ENCODE assay signal across 8 cellular contexts in genomic region chr12:33438890-33439586, GRCh38. TPM values are rescaled to one million over a fixed set of nuclear protein-coding genes. Genes with fewer than 3 reads are reported as not detected.
DNase-seq lines count a peak whose midpoint lies in the region; ATAC-seq, FAIRE-seq and TF ChIP-seq lines count a peak whose summit lies in the region.

No MANE protein-coding gene starts in this region.

- peaks cover 0 to 8% (median 4%) of the 10 kb centered on the region in 7 donors for H3K4me1 Mint-ChIP-seq in naive thymus-derived CD4-positive, alpha-beta T cell

- H3K27me3 ChIP-seq in esophagus (ENCODE audit: control insufficient read depth in 1 of 2, insufficient read depth in 2 of 2, low read length in 2 of 2), result peaks cover 0 to 3% of the 10 kb centered on the region in 2 donors
- no peaks in the 10 kb centered on the region for H3K27me3 ChIP-seq in naive thymus-derived CD4-positive, alpha-beta T cell (ENCODE audit: control insufficient read depth in 2 of 2, insufficient read depth in 2 of 2, low read length in 2 of 2)

- no peak for ATAC-seq in naive thymus-derived CD4-positive, alpha-beta T cell
- ATAC-seq in HG03108 (IDR thresholded peaks at IDR 0.05; ENCODE audit: unreplicated experiment) (no peak), GM18861 (IDR thresholded peaks at IDR 0.05; ENCODE audit: unreplicated experiment) (no peak), GM21576 (IDR thresholded peaks at IDR 0.05; ENCODE audit: unreplicated experiment) (no peak)

- no peaks in the 10 kb centered on the region for H3K36me3 Mint-ChIP-seq in naive thymus-derived CD4-positive, alpha-beta T cell

- H3K27ac Mint-ChIP-seq in naive thymus-derived CD4-positive, alpha-beta T cell, result no peak overlapping the region

- peaks cover 0 to 7% (median 2%) of the 10 kb centered on the region in 11 donors for H3K9me3 Mint-ChIP-seq in naive thymus-derived CD4-positive, alpha-beta T cell

- H3K9me3 ChIP-seq in esophagus (ENCODE audit: control insufficient read depth in 2 of 2, insufficient read depth in 1 of 2, low read depth in 1 of 2, low read length in 1 of 2), result no peaks in the 10 kb centered on the region
- no peaks in the 10 kb centered on the region for H3K9me3 ChIP-seq in naive thymus-derived CD4-positive, alpha-beta T cell (ENCODE audit: control insufficient read depth in 2 of 3, low read length in 3 of 3)

- no peak overlapping the region for H3K27ac ChIP-seq in esophagus (ENCODE audit: low read depth in 2 of 2, low read length in 1 of 2)
- H3K27ac ChIP-seq in naive thymus-derived CD4-positive, alpha-beta T cell (ENCODE audit: low read depth, low read length), result no peak overlapping the region

- POLR2A ChIA-PET in naive thymus-derived CD4-positive, alpha-beta T cell (lab: Charles Lee), result no interaction called here

- H3K36me3 ChIP-seq in esophagus (ENCODE audit: control insufficient read depth in 2 of 2, insufficient read depth in 2 of 2, low read length in 1 of 2), result no peaks in the 10 kb centered on the region
- H3K36me3 ChIP-seq in naive thymus-derived CD4-positive, alpha-beta T cell (ENCODE audit: control insufficient read depth in 2 of 3, insufficient read depth in 3 of 3, low read length in 3 of 3), result no peaks in the 10 kb centered on the region

- H3K4me3 ChIP-seq in esophagus (ENCODE audit: low read depth in 1 of 2, low read length in 2 of 2), result peak overlapping the region; percentile 57 to 79
- H3K4me3 ChIP-seq in naive thymus-derived CD4-positive, alpha-beta T cell (ENCODE audit: low read length), result no peak overlapping the region

- H3K27me3 Mint-ChIP-seq in naive thymus-derived CD4-positive, alpha-beta T cell, result peaks cover 36 to 47% (median 40%) of the 10 kb centered on the region in 5 donors

- DNase-seq in D721Med (ENCODE audit: insufficient read length, low spot score), result peak; percentile 27
- DNase-seq in NCI-H226, result peak; percentile 35
- no peak for DNase-seq in naive thymus-derived CD4-positive, alpha-beta T cell
- no peak for DNase-seq in EL

- no peak for TF ChIP-seq CTCF in D721Med (IDR thresholded peaks at IDR 0.05; ENCODE audit: insufficient read depth, missing control alignments)

- CTCF ChIA-PET in naive thymus-derived CD4-positive, alpha-beta T cell (lab: Charles Lee), result no interaction called here

- intact Hi-C loops in naive thymus-derived CD4-positive, alpha-beta T cell (cut with micrococcal nuclease), result no loop called here

- peak overlapping the region in 9 of 10 donors; percentile 38 to 78 (median 56) for H3K4me3 Mint-ChIP-seq in naive thymus-derived CD4-positive, alpha-beta T cell

- H3K4me1 ChIP-seq in esophagus (ENCODE audit: control insufficient read depth in 2 of 2, insufficient read depth in 2 of 2, low read length in 1 of 2), result peaks cover 0 to 6% of the 10 kb centered on the region in 2 donors
- H3K4me1 ChIP-seq in naive thymus-derived CD4-positive, alpha-beta T cell (ENCODE audit: control insufficient read depth in 2 of 2, insufficient read depth in 2 of 2, low read length in 2 of 2), result no peaks in the 10 kb centered on the region

- FAIRE-seq in D721Med (lab: Jason Lieb, UNC), result no peak

- WGBS in esophagus, 2 donors, result 3% methylated on average over 55 to 67 of the region's 67 CpGs

RNA-seq across cellular contexts. Expression of gene SYT10, which starts 0.6 kb away (rescaled TPM):
- polyA plus RNA-seq in esophagus, result under 1 TPM in 1 of 2 donors, not detected in 1; 0.01 TPM
- not detected for total RNA-seq in naive thymus-derived CD4-positive, alpha-beta T cell
- not detected for polyA plus RNA-seq in naive thymus-derived CD4-positive, alpha-beta T cell

Comparison
In these comparisons a context has a peak if more than half of its experiments do, and no peak if none do; other contexts are left out.
1. DNase-seq: peak in D721Med (single experiment) and NCI-H226 (single experiment); none in naive thymus-derived CD4-positive, alpha-beta T cell (0 of 9) and EL (single experiment).